In genomic region chr17:48997103-48997826, GRCh38 we compare ENCODE assay signal across 1 cellular context.
TF ChIP-seq lines count a peak whose summit lies in the region.

Gene IGF2BP1, plus strand, starts transcription at chr17:48997385. Its CDS starts 361 bp downstream, at chr17:48997746.

TF ChIP-seq in HepG2, 621 proteins besides CTCF, POLR2A, EP300 and RAD21 (continued from another document):
- TF ChIP-seq ZNF772 (CRISPR knock-in tag; IDR thresholded peaks at IDR 0.05), result peak; percentile 83
- 0 out of 2 replicates have a peak, but pooled peaks have one; percentile 43 for TF ChIP-seq ZNF619 (CRISPR knock-in tag; IDR thresholded peaks at IDR 0.05)
- TF ChIP-seq SAP130 (CRISPR knock-in tag; IDR thresholded peaks at IDR 0.05; ENCODE audit: low read depth), result peak; percentile 62; the same call in 1 of the 2 replicates
- TF ChIP-seq DBP (CRISPR knock-in tag; IDR thresholded peaks at IDR 0.05; ENCODE audit: not compliant biosample characterization), result peak; percentile 74
- TF ChIP-seq GPN1 (CRISPR knock-in tag; IDR thresholded peaks at IDR 0.05; ENCODE audit: borderline replicate concordance), result peak; percentile 22; the same call in 1 of the 2 replicates
- no peak for TF ChIP-seq GFI1 (CRISPR knock-in tag; IDR thresholded peaks at IDR 0.05; ENCODE audit: borderline replicate concordance)
- TF ChIP-seq KDM2A (CRISPR knock-in tag; IDR thresholded peaks at IDR 0.05; ENCODE audit: borderline replicate concordance, low read depth), result peak; percentile 86; the same call in 1 of the 2 replicates
- TF ChIP-seq NFKBIZ (CRISPR knock-in tag; IDR thresholded peaks at IDR 0.05), result 0 out of 2 replicates have a peak, but pooled peaks have one; percentile 46
- peak; percentile 88; the same call in 1 of the 2 replicates for TF ChIP-seq ZNF333 (CRISPR knock-in tag; IDR thresholded peaks at IDR 0.05; ENCODE audit: borderline replicate concordance)
- 0 out of 2 replicates have a peak, but pooled peaks have one; percentile 20 for TF ChIP-seq PREB (CRISPR knock-in tag; IDR thresholded peaks at IDR 0.05)
- no peak for TF ChIP-seq HHEX (CRISPR knock-in tag; IDR thresholded peaks at IDR 0.05)
- 0 out of 2 replicates have a peak, but pooled peaks have one; percentile 62 for TF ChIP-seq FOXC1 (CRISPR knock-in tag; IDR thresholded peaks at IDR 0.05; ENCODE audit: borderline replicate concordance)
- TF ChIP-seq HES4 (CRISPR knock-in tag; IDR thresholded peaks at IDR 0.05; ENCODE audit: borderline replicate concordance), result peak; percentile 73; the same call in 1 of the 2 replicates
